21 cellular contexts compared by ENCODE assay signal in the genomic region with DNA sequence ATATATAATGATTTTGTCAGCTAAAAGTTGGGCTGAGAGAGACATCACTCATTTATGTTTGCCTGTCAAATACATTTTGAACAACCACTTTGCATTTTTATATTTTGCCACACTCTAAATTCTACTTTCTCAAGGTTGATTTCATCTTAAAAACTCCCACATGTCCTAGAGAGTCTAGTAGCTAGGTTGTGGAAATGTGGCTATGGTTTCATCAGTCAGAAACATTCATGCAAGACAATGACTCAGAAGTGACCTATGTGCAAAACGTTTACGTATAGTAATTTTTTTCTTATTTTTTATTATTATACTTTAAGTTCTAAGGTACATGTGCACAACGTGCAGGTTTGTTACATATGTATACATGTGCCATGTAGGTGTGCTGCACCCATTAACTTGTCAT.
"Had no signal": no experiment of that assay in that cellular context is flagged by ENCODE, and none has a peak within 500 bp of the region (broad histone marks: within the 10 kb centered on the region; RNA-seq: fewer than 3 reads in every experiment).

No MANE protein-coding gene starts in this region.

- H3K27me3 ChIP-seq: dorsolateral prefrontal cortex, heart left ventricle, neural progenitor cell, right lobe of liver, testis, tibial nerve, upper lobe of right lung, vagina had no signal

- DNase-seq: cortex of kidney; dorsolateral prefrontal cortex; effector CD8-positive, alpha-beta T cell; heart left ventricle; hippocampal formation; left ventricle myocardium inferior; lower lobe of right lung; nucleus accumbens; retina; right lobe of liver; stimulated activated CD4-positive, alpha-beta T cell treated with anti-CD3 and anti-CD28 coated beads, Interleukin-4, amount 100 ng/mL, for 1 hour; stimulated activated CD8-positive, alpha-beta memory T cell treated with anti-CD3 and anti-CD28 coated beads, Interleukin-4, amount 100 ng/mL, for 48 hours; testis; upper lobe of right lung had no signal

- H3K4me1 ChIP-seq: heart left ventricle, left ventricle myocardium inferior, lower lobe of right lung, neural progenitor cell, parathyroid adenoma, prostate gland, right lobe of liver, testis, tibial nerve, upper lobe of right lung, vagina had no signal

- ATAC-seq: heart left ventricle; lower lobe of right lung; natural killer cell treated with Interleukin-12 subunit alpha and Interleukin-12 subunit beta and Interleukin-15 and Interleukin-18, amount 100 ng/mL, for 72 hours; right lobe of liver; stimulated activated effector memory CD8-positive, alpha-beta T cell treated with anti-CD3 and anti-CD28 coated beads, Interleukin-12 subunit alpha, Interleukin-12 subunit beta, amount 100 ng/mL, for 72 hours; upper lobe of right lung had no signal

- H3K4me3 ChIP-seq: dorsolateral prefrontal cortex, heart left ventricle, left ventricle myocardium inferior, lower lobe of right lung, neural progenitor cell, prostate gland, right lobe of liver, testis, tibial nerve, upper lobe of right lung, vagina had no signal

- H3K9me3 ChIP-seq: lower lobe of right lung, prostate gland, right lobe of liver, testis, upper lobe of right lung, vagina had no signal

- H3K27ac ChIP-seq: dorsolateral prefrontal cortex, heart left ventricle, left ventricle myocardium inferior, lower lobe of right lung, neural progenitor cell, parathyroid adenoma, prostate gland, right lobe of liver, testis, tibial nerve, upper lobe of right lung, vagina had no signal

- H3K36me3 ChIP-seq: heart left ventricle, left ventricle myocardium inferior, lower lobe of right lung, neural progenitor cell, prostate gland, right lobe of liver, tibial nerve, upper lobe of right lung, vagina had no signal
